In the genomic region with DNA sequence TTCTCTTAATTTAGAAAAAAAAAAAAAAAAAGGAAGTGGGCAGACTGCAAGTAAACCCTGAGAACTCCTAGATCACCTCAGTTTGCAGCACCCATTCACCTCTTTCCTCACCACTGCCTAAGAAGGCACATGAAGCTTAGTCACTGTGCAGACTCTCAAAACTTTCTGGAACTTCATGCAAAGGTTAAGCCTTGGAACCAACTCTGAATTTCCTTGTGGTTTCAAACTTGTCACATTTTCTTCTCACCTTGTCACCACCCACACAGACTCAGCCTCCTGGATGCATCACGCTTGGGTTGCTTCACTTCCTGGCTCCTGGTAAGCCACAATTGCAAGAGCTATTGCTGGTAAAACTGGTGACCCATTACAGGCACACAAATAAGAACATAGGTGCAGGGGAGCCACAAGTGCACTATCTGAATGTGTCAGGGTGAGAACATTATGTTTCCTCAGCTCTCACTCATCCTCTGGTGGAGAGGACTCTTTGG, we compare ENCODE assay signal across 9 cellular contexts. TPM values are rescaled to one million over a fixed set of nuclear protein-coding genes. Genes with fewer than 3 reads are reported as not detected.
DNase-seq lines count a peak whose midpoint lies in the region; ATAC-seq and TF ChIP-seq lines count a peak whose summit lies in the region.
"Had no signal": no experiment of that assay in that cellular context is flagged by ENCODE, and none has a peak within 500 bp of the region (broad histone marks: within the 10 kb centered on the region; RNA-seq: fewer than 3 reads in every experiment).

No MANE protein-coding gene starts in this region.

- in situ Hi-C loops in KBM-7 (cut with MboI; ENCODE audit: low pct_unique_long_range_greater_than_20kb, low sequenced_read_pairs), result no loop called here

- ATAC-seq in GM21619 (IDR thresholded peaks at IDR 0.05; ENCODE audit: unreplicated experiment) (peak; percentile 83), SK-N-SH treated with all-trans-retinoic acid at 6 μM for 48 hours (no peak)
- peak; percentile 94 for ATAC-seq in activated CD8-positive, alpha-beta T cell treated with anti-CD3 and anti-CD28 coated beads for 36 hours

- DNase-seq in DMS53 treated with DMSO at 0.1 percent for 48 hours (lab: John Stamatoyannopoulos, UW; ENCODE audit: unreplicated experiment) (peak; percentile 6), KBM-7 (peak; percentile 97), head of caudate nucleus (peak in 36 of 42 donors; percentile 14 to 80 (median 54)), globus pallidus (ENCODE audit: low spot score) (no peak)
- DNase-seq in activated CD8-positive, alpha-beta T cell treated with anti-CD3 and anti-CD28 coated beads for 36 hours, result peak; percentile 95
- peak; percentile 44 to 49 for DNase-seq in stimulated activated CD8-positive, alpha-beta memory T cell treated with anti-CD3 and anti-CD28 coated beads, Interleukin-4, amount 100 ng/mL, for 1 hour (ENCODE audit: low read depth in 2 of 2, low spot score in 1 of 2)

- no peaks in the 10 kb centered on the region for H3K27me3 Mint-ChIP-seq in activated CD8-positive, alpha-beta T cell treated with anti-CD3 and anti-CD28 coated beads for 36 hours

- peaks cover 15% of the 10 kb centered on the region for H3K9me3 Mint-ChIP-seq in activated CD8-positive, alpha-beta T cell treated with anti-CD3 and anti-CD28 coated beads for 36 hours

- CTCF ChIA-PET in activated CD8-positive, alpha-beta T cell treated with anti-CD3 and anti-CD28 coated beads for 36 hours (lab: Charles Lee), result interaction anchor here (0.8 to 1.7 kb wide), 9 partner anchors 14 to 259 kb away, joined by 3 to 7 read pairs (median 4); partner anchors contain the start of genes GOSR1 and TMIGD1

- peaks cover 36% of the 10 kb centered on the region for H3K4me1 Mint-ChIP-seq in activated CD8-positive, alpha-beta T cell treated with anti-CD3 and anti-CD28 coated beads for 36 hours (ENCODE audit: low read depth)

- H3K4me3 Mint-ChIP-seq in activated CD8-positive, alpha-beta T cell treated with anti-CD3 and anti-CD28 coated beads for 36 hours, result peak overlapping the region; percentile 22

- peak overlapping the region; percentile 82 for H3K27ac Mint-ChIP-seq in activated CD8-positive, alpha-beta T cell treated with anti-CD3 and anti-CD28 coated beads for 36 hours

- intact Hi-C loops in activated CD8-positive, alpha-beta T cell treated with anti-CD3 and anti-CD28 coated beads for 36 hours (cut with micrococcal nuclease), result no loop called here
- intact Hi-C loops in head of caudate nucleus (cut with DNase I), result no loop called here

- H3K36me3 Mint-ChIP-seq in activated CD8-positive, alpha-beta T cell treated with anti-CD3 and anti-CD28 coated beads for 36 hours (ENCODE audit: low read depth), result peaks cover 3% of the 10 kb centered on the region

- no peak for TF ChIP-seq CTCF in activated CD8-positive, alpha-beta T cell treated with anti-CD3 and anti-CD28 coated beads for 36 hours (IDR thresholded peaks at IDR 0.05)

- POLR2A ChIA-PET in activated CD8-positive, alpha-beta T cell treated with anti-CD3 and anti-CD28 coated beads for 36 hours (lab: Charles Lee), result interaction anchor here (1.1 to 1.9 kb wide), 8 partner anchors 9 to 71 kb away, joined by 3 to 28 read pairs (median 4); partner anchors contain the start of gene CPD

TF ChIP-seq in SK-N-SH treated with all-trans-retinoic acid at 6 μM for 48 hours, 23 proteins besides CTCF, POLR2A, EP300 and RAD21:
- TF ChIP-seq CREB5 (CRISPR knock-in tag; IDR thresholded peaks at IDR 0.05; ENCODE audit: low read depth) (no peak), PPARA (CRISPR knock-in tag; IDR thresholded peaks at IDR 0.05; ENCODE audit: borderline replicate concordance) (no peak)

RNA-seq across cellular contexts. Expression of gene CPD, which starts 15.0 kb away (rescaled TPM):
- 10 to 100 TPM; 25.9 to 26.8 TPM for total RNA-seq in activated CD8-positive, alpha-beta T cell treated with anti-CD3 and anti-CD28 coated beads for 36 hours

RNA-seq across cellular contexts. Expression of gene TMIGD1, which starts 29.9 kb away (rescaled TPM):
- not detected for total RNA-seq in activated CD8-positive, alpha-beta T cell treated with anti-CD3 and anti-CD28 coated beads for 36 hours
- total RNA-seq: H1 had no signal
